14 cellular contexts compared by ENCODE assay signal in genomic region chr15:62559049-62559733, GRCh38.
DNase-seq lines count a peak whose midpoint lies in the region; ATAC-seq and TF ChIP-seq lines count a peak whose summit lies in the region.
"Had no signal": no experiment of that assay in that cellular context is flagged by ENCODE, and none has a peak within 500 bp of the region (broad histone marks: within the 10 kb centered on the region; RNA-seq: fewer than 3 reads in every experiment).

No MANE protein-coding gene starts in this region.

- H3K4me3 Mint-ChIP-seq in neural crest cell, result no peak overlapping the region
- H3K4me3 Mint-ChIP-seq: activated CD4-positive, alpha-beta T cell treated with anti-CD3 and anti-CD28 coated beads for 36 hours; activated naive CD4-positive, alpha-beta T cell treated with anti-CD3 and anti-CD28 coated beads, Interleukin-2, amount 50 U/mL, for 24 hours had no signal

- H3K36me3 Mint-ChIP-seq in neural crest cell (ENCODE audit: low read depth), result peaks cover 4% of the 10 kb centered on the region
- H3K36me3 Mint-ChIP-seq: activated naive CD4-positive, alpha-beta T cell treated with anti-CD3 and anti-CD28 coated beads, Interleukin-2, amount 50 U/mL, for 24 hours had no signal

- H3K4me3 ChIP-seq in MG63, result no peak overlapping the region

- no peak for TF ChIP-seq CTCF in neural crest cell (conservative IDR thresholded peaks at IDR 0.05)

- H3K27me3 ChIP-seq in MG63, result no peaks in the 10 kb centered on the region

- ATAC-seq in HG03469 (IDR thresholded peaks at IDR 0.05; ENCODE audit: unreplicated experiment), result no peak
- ATAC-seq in GM21576 (IDR thresholded peaks at IDR 0.05; ENCODE audit: unreplicated experiment), result no peak
- ATAC-seq: activated CD4-positive, alpha-beta T cell treated with anti-CD3 and anti-CD28 coated beads for 36 hours had no signal

- H3K27me3 Mint-ChIP-seq in neural crest cell (ENCODE audit: low read depth), result no peaks in the 10 kb centered on the region

- no peaks in the 10 kb centered on the region for H3K9me3 ChIP-seq in MG63

- H3K36me3 ChIP-seq in MG63, result no peaks in the 10 kb centered on the region

- DNase-seq in AG08396 (ENCODE audit: low spot score), result peak; percentile 64
- DNase-seq in MG63, result peak; percentile 46
- DNase-seq in fibroblast of peridontal ligament (ENCODE audit: extremely low read depth), result peak; percentile 79
- DNase-seq in neural crest cell (ENCODE audit: low read depth, low spot score), result no peak
- DNase-seq in HCEC 1CT, result no peak
- no peak for DNase-seq in SHP77 (lab: John Stamatoyannopoulos, UW)
- DNase-seq: activated CD4-positive, alpha-beta T cell treated with anti-CD3 and anti-CD28 coated beads for 36 hours; C1 segment of cervical spinal cord; effector CD8-positive, alpha-beta T cell; NCI-H2171 treated with DMSO at 0.1 percent for 48 hours; stimulated activated CD4-positive, alpha-beta T cell treated with anti-CD3 and anti-CD28 coated beads, Interleukin-4, amount 100 ng/mL, for 24 hours had no signal

- peak overlapping the region; percentile 94 for H3K27ac Mint-ChIP-seq in neural crest cell (ENCODE audit: unreplicated experiment)
- H3K27ac Mint-ChIP-seq: activated CD4-positive, alpha-beta T cell treated with anti-CD3 and anti-CD28 coated beads for 36 hours; activated naive CD4-positive, alpha-beta T cell treated with anti-CD3 and anti-CD28 coated beads, Interleukin-2, amount 50 U/mL, for 24 hours had no signal

- H3K9me3 Mint-ChIP-seq in neural crest cell, result no peaks in the 10 kb centered on the region
- H3K9me3 Mint-ChIP-seq: activated naive CD4-positive, alpha-beta T cell treated with anti-CD3 and anti-CD28 coated beads, Interleukin-2, amount 50 U/mL, for 24 hours had no signal

- no peaks in the 10 kb centered on the region for H3K4me1 Mint-ChIP-seq in neural crest cell
- H3K4me1 Mint-ChIP-seq: activated CD4-positive, alpha-beta T cell treated with anti-CD3 and anti-CD28 coated beads for 36 hours; activated naive CD4-positive, alpha-beta T cell treated with anti-CD3 and anti-CD28 coated beads, Interleukin-2, amount 50 U/mL, for 24 hours had no signal

Comparison
In these comparisons a context has a peak if more than half of its experiments do, and no peak if none do; other contexts are left out.
1. DNase-seq: peak in AG08396 (single experiment), MG63 (single experiment) and fibroblast of peridontal ligament (single experiment); none in neural crest cell (single experiment), HCEC 1CT (single experiment) and SHP77 (0 of 2).